12 cellular contexts compared by ENCODE assay signal in the genomic region with DNA sequence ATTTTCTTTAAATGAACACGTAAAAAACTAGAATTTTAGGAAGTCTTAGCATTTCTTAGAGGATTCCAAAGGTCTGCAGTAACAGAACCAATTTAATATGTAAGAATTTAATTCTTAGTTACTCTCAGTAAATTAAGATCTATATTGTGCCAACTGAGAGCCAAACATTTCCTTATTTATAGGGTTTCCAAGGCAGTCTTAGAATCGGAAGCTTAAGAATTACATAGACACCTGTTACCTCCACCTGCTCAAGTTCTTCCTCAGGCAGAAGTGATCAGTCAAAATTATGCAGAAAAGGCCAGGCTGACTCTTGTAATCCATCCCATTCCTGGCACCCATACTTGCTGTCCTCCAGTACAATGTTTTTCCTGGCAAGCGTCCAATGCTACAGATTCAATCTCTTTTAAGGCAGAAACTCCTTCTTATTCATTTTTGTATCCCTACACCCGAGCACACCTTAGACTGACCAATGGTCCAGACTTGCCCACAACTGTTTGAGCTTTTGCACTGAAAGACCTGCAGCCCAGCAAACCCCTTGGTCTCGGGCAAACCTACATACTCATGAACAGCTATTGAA.
DNase-seq lines count a peak whose midpoint lies in the region; ATAC-seq and TF ChIP-seq lines count a peak whose summit lies in the region.
"Had no signal": no experiment of that assay in that cellular context is flagged by ENCODE, and none has a peak within 500 bp of the region (broad histone marks: within the 10 kb centered on the region; RNA-seq: fewer than 3 reads in every experiment).

No MANE protein-coding gene starts in this region.

- CTCF ChIA-PET in HEK293T (lab: Yijun Ruan, JAX), result interaction anchor here (0.6 kb wide), 1 partner anchor 64 kb away, joined by 3 read pairs; a partner anchor contains a TSS
- CTCF ChIA-PET in activated CD8-positive, alpha-beta T cell treated with anti-CD3 and anti-CD28 coated beads, Interleukin-2, amount 10 ng/mL, durations not matched to agents 7 days and 5 days (lab: Charles Lee), result interaction anchor here (0.8 to 2.1 kb wide), 5 partner anchors 20 to 185 kb away, joined by 3 to 9 read pairs (median 3); no protein-coding TSS in a partner anchor

- H3K27me3 Mint-ChIP-seq in activated CD8-positive, alpha-beta T cell treated with anti-CD3 and anti-CD28 coated beads, Interleukin-2, amount 10 ng/mL, durations not matched to agents 7 days and 5 days (ENCODE audit: low read depth), result no peaks in the 10 kb centered on the region
- H3K27me3 Mint-ChIP-seq: stimulated activated memory B cell treated with anti-CD40 and anti-IgM and Interleukin-4, amounts not matched to agents 10 μg/mL and 1 μg/mL and 100 μg/mL, for 72 hours had no signal

- H3K4me3 Mint-ChIP-seq in activated CD8-positive, alpha-beta T cell treated with anti-CD3 and anti-CD28 coated beads, Interleukin-2, amount 10 ng/mL, durations not matched to agents 7 days and 5 days, result no peak overlapping the region
- H3K4me3 Mint-ChIP-seq: stimulated activated memory B cell treated with anti-CD40 and anti-IgM and Interleukin-4, amounts not matched to agents 10 μg/mL and 1 μg/mL and 100 μg/mL, for 72 hours had no signal

- no peaks in the 10 kb centered on the region for H3K36me3 Mint-ChIP-seq in activated CD8-positive, alpha-beta T cell treated with anti-CD3 and anti-CD28 coated beads, Interleukin-2, amount 10 ng/mL, durations not matched to agents 7 days and 5 days (ENCODE audit: low read depth)

- no peak for ATAC-seq in HG02571 (IDR thresholded peaks at IDR 0.05; ENCODE audit: unreplicated experiment)
- no peak for ATAC-seq in activated CD8-positive, alpha-beta T cell treated with anti-CD3 and anti-CD28 coated beads, Interleukin-2, amount 10 ng/mL, durations not matched to agents 7 days and 5 days
- ATAC-seq: mucosa of descending colon; stimulated activated memory B cell treated with anti-CD40 and anti-IgM and Interleukin-4, amounts not matched to agents 10 μg/mL and 1 μg/mL and 100 μg/mL, for 72 hours had no signal

- H3K4me1 Mint-ChIP-seq in activated CD8-positive, alpha-beta T cell treated with anti-CD3 and anti-CD28 coated beads, Interleukin-2, amount 10 ng/mL, durations not matched to agents 7 days and 5 days (ENCODE audit: low read depth), result no peaks in the 10 kb centered on the region

- no peak for TF ChIP-seq CTCF in 22Rv1 (IDR thresholded peaks at IDR 0.05)

- peak; percentile 17 for DNase-seq in HEK293T (ENCODE audit: extremely low spot score)
- DNase-seq in RPMI7951 (ENCODE audit: low read depth), result peak; percentile 73
- peak; percentile 77 for DNase-seq in fibroblast of peridontal ligament (ENCODE audit: extremely low read depth)
- no peak for DNase-seq in Kasumi-1 (lab: John Stamatoyannopoulos, UW)
- no peak for DNase-seq in activated CD8-positive, alpha-beta T cell treated with anti-CD3 and anti-CD28 coated beads, Interleukin-2, amount 10 ng/mL, durations not matched to agents 7 days and 5 days
- no peak for DNase-seq in OCI-M2 (lab: John Stamatoyannopoulos, UW; ENCODE audit: unreplicated experiment)
- DNase-seq: AML-193; stimulated activated CD4-positive, alpha-beta T cell treated with anti-CD3 and anti-CD28 coated beads, Interleukin-12 subunit alpha, Interleukin-12 subunit beta, amount 100 ng/mL, for 4 hours had no signal

- POLR2A ChIA-PET in HEK293T (lab: Yijun Ruan, JAX), result no interaction called here
- POLR2A ChIA-PET in activated CD8-positive, alpha-beta T cell treated with anti-CD3 and anti-CD28 coated beads, Interleukin-2, amount 10 ng/mL, durations not matched to agents 7 days and 5 days (lab: Charles Lee), result no interaction called here

- peak overlapping the region; percentile 66 for H3K27ac ChIP-seq in 22Rv1

- no peaks in the 10 kb centered on the region for H3K9me3 Mint-ChIP-seq in activated CD8-positive, alpha-beta T cell treated with anti-CD3 and anti-CD28 coated beads, Interleukin-2, amount 10 ng/mL, durations not matched to agents 7 days and 5 days (ENCODE audit: insufficient read depth)
- H3K9me3 Mint-ChIP-seq: stimulated activated memory B cell treated with anti-CD40 and anti-IgM and Interleukin-4, amounts not matched to agents 10 μg/mL and 1 μg/mL and 100 μg/mL, for 72 hours had no signal

- no peak overlapping the region for H3K27ac Mint-ChIP-seq in activated CD8-positive, alpha-beta T cell treated with anti-CD3 and anti-CD28 coated beads, Interleukin-2, amount 10 ng/mL, durations not matched to agents 7 days and 5 days
- H3K27ac Mint-ChIP-seq: stimulated activated memory B cell treated with anti-CD40 and anti-IgM and Interleukin-4, amounts not matched to agents 10 μg/mL and 1 μg/mL and 100 μg/mL, for 72 hours had no signal

TF ChIP-seq in HEK293T, 16 proteins besides CTCF, POLR2A, EP300 and RAD21:
- TF ChIP-seq CTBP1 (IDR thresholded peaks at IDR 0.05; ENCODE audit: borderline replicate concordance), result no peak

Comparison
In these comparisons a context has a peak if more than half of its experiments do, and no peak if none do; other contexts are left out.
1. DNase-seq: peak in HEK293T (single experiment), RPMI7951 (single experiment) and fibroblast of peridontal ligament (single experiment); none in Kasumi-1 (0 of 2), activated CD8-positive, alpha-beta T cell treated with anti-CD3 and anti-CD28 coated beads, Interleukin-2, amount 10 ng/mL, durations not matched to agents 7 days and 5 days (single experiment) and OCI-M2 (single experiment).